Comparison of ENCODE assay signal across 9 cellular contexts in genomic region chr1:66533804-66534745, GRCh38. TPM values are rescaled to one million over a fixed set of nuclear protein-coding genes. Genes with fewer than 3 reads are reported as not detected.
DNase-seq lines count a peak whose midpoint lies in the region; ATAC-seq, FAIRE-seq and TF ChIP-seq lines count a peak whose summit lies in the region.
"Had no signal": no experiment of that assay in that cellular context is flagged by ENCODE, and none has a peak within 500 bp of the region (broad histone marks: within the 10 kb centered on the region; RNA-seq: fewer than 3 reads in every experiment).

Gene SGIP1 (plus strand): TSS chr1:66534153. CDS start chr1:66534359, 206 bp downstream.

- H3K9me3 ChIP-seq in BE2C (no peaks in the 10 kb centered on the region), astrocyte (ENCODE audit: insufficient read depth, low read depth, low read length) (no peaks in the 10 kb centered on the region), right atrium auricular region (no peaks in the 10 kb centered on the region), ovary (no peaks in the 10 kb centered on the region)

- peaks cover 5% of the 10 kb centered on the region for H3K4me1 Mint-ChIP-seq in astrocyte (ENCODE audit: low read depth, unreplicated experiment)

- H4K20me1 ChIP-seq in astrocyte (ENCODE audit: insufficient read depth, low read length), result no peaks in the 10 kb centered on the region

- H3K4me3 ChIP-seq in BE2C (ENCODE audit: low read depth, low read length) (peak within 1 kb of the TSS; percentile 87), astrocyte (ENCODE audit: insufficient read depth, low read depth, low read length) (peak within 1 kb of the TSS; percentile 71), right atrium auricular region (peak within 1 kb of the TSS; percentile 42 to 53), ovary (peak within 1 kb of the TSS; percentile 45)

- no peak for TF ChIP-seq EP300 in ovary (IDR thresholded peaks at IDR 0.05)

- peak within 1 kb of the TSS; percentile 92 for H3K4me3 Mint-ChIP-seq in astrocyte (ENCODE audit: unreplicated experiment)

- no peaks in the 10 kb centered on the region; the same call in 1 of the 2 replicates for H3K4me1 ChIP-seq in BE2C
- peaks cover 10% of the 10 kb centered on the region for H3K4me1 ChIP-seq in astrocyte (ENCODE audit: insufficient read depth, low read length)
- H3K4me1 ChIP-seq in right atrium auricular region, result peaks cover 0 to 7% of the 10 kb centered on the region in 2 donors
- peaks cover 5% of the 10 kb centered on the region for H3K4me1 ChIP-seq in ovary (ENCODE audit: insufficient read depth)

- WGBS in ovary, 3 donors, result 9 to 13% (median 12%) methylated on average over 25 of the region's 25 CpGs

- H3K27ac ChIP-seq in astrocyte (ENCODE audit: low read depth, low read length) (peak within 1 kb of the TSS; percentile 87), right atrium auricular region (peak within 1 kb of the TSS; percentile 77 to 83), ovary (no peak within 1 kb of the TSS)
- H3K27ac ChIP-seq: epithelial cell of prostate had no signal

- TF ChIP-seq POLR2A in ovary (IDR thresholded peaks at IDR 0.05), result peak; percentile 21

- peak within 1 kb of the TSS; percentile 83 for H3K4me2 ChIP-seq in astrocyte (ENCODE audit: low read length)

- no peaks in the 10 kb centered on the region for H3K27me3 ChIP-seq in BE2C
- H3K27me3 ChIP-seq in astrocyte (ENCODE audit: insufficient read depth, low read length), result no peaks in the 10 kb centered on the region
- no peaks in the 10 kb centered on the region for H3K27me3 ChIP-seq in right atrium auricular region
- H3K27me3 ChIP-seq in ovary, result no peaks in the 10 kb centered on the region

- no peaks in the 10 kb centered on the region for H3K36me3 Mint-ChIP-seq in astrocyte (ENCODE audit: low read depth, unreplicated experiment)

- H2AFZ ChIP-seq in astrocyte (ENCODE audit: low read depth, low read length), result peak within 1 kb of the TSS; percentile 75

- FAIRE-seq in astrocyte (lab: Jason Lieb, UNC), result no peak

- DNase-seq in BE2C (peak; percentile 66), LHCN-M2 (ENCODE audit: low read depth) (peak; percentile 64), astrocyte (ENCODE audit: low read depth) (peak; percentile 74), right atrium auricular region (ENCODE audit: low spot score) (peak; percentile 79), ovary (peak; percentile 21 to 51 (median 44)), RKO (ENCODE audit: low spot score) (no peak)

- H3K9me3 Mint-ChIP-seq in astrocyte (ENCODE audit: unreplicated experiment), result no peaks in the 10 kb centered on the region

- no peak for ATAC-seq in GM21529 (IDR thresholded peaks at IDR 0.05; ENCODE audit: unreplicated experiment)
- no peak for ATAC-seq in activated CD4-positive, CD25-positive, alpha-beta regulatory T cell treated with anti-CD3 and anti-CD28 coated beads, Interleukin-2, amount 50 U/mL, for 24 hours

- H3K79me2 ChIP-seq in astrocyte (ENCODE audit: insufficient read depth, low read length), result peaks cover 37% of the 10 kb centered on the region

- H3K27ac Mint-ChIP-seq in astrocyte (ENCODE audit: unreplicated experiment), result peak within 1 kb of the TSS; percentile 89

- no peaks in the 10 kb centered on the region for H3K36me3 ChIP-seq in BE2C
- no peaks in the 10 kb centered on the region for H3K36me3 ChIP-seq in astrocyte (ENCODE audit: insufficient read depth, low read length)
- no peaks in the 10 kb centered on the region for H3K36me3 ChIP-seq in right atrium auricular region
- no peaks in the 10 kb centered on the region for H3K36me3 ChIP-seq in ovary

- H3K27me3 Mint-ChIP-seq in astrocyte (ENCODE audit: low read depth, unreplicated experiment), result peaks cover 2% of the 10 kb centered on the region

- intact Hi-C loops in ovary (cut with DNase I), result no loop called here

- H3K9ac ChIP-seq in astrocyte (ENCODE audit: low read length), result peak within 1 kb of the TSS; percentile 85

- TF ChIP-seq CTCF in BE2C (IDR thresholded peaks at IDR 0.05; ENCODE audit: low read depth, low read length) (no peak), astrocyte (IDR thresholded peaks at IDR 0.05; ENCODE audit: insufficient read depth, low read depth, low read length) (no peak), right atrium auricular region (IDR thresholded peaks at IDR 0.05) (no peak), ovary (IDR thresholded peaks at IDR 0.05) (no peak)

RNA-seq across cellular contexts. Expression of gene SGIP1, which starts in this region (rescaled TPM):
- polyA plus RNA-seq in BE2C (2012; ENCODE audit: insufficient read depth, insufficient read length, low read depth), result 13.6 TPM
- total RNA-seq in LHCN-M2 (2014; rRNA removed), result 3.6 and 4.3 TPM in 2 replicates
- 7.3 TPM for polyA plus RNA-seq in LHCN-M2 (2012)
- 4.4 and 8.8 TPM in 2 replicates for total RNA-seq in astrocyte
- total RNA-seq in right atrium auricular region, result 1 to 10 TPM; 1.3 to 6.2 TPM
- total RNA-seq in ovary, result 1 to 10 TPM in 6 of 7 donors, under 1 TPM in 1; 0.91 to 4.5 (median 3.3) TPM
- 1 to 10 TPM; 1.5 to 7.0 TPM for polyA plus RNA-seq in ovary

Comparison
In these comparisons a context has a peak if more than half of its experiments do, and no peak if none do; other contexts are left out.
1. H3K27ac ChIP-seq: peak in astrocyte (single experiment) and right atrium auricular region (2 of 2); none in ovary (0 of 2).
2. Peak in every context shown above with its lines, with median percentiles within 50 percentile points of each other: H3K4me3 ChIP-seq.